In the genomic region with DNA sequence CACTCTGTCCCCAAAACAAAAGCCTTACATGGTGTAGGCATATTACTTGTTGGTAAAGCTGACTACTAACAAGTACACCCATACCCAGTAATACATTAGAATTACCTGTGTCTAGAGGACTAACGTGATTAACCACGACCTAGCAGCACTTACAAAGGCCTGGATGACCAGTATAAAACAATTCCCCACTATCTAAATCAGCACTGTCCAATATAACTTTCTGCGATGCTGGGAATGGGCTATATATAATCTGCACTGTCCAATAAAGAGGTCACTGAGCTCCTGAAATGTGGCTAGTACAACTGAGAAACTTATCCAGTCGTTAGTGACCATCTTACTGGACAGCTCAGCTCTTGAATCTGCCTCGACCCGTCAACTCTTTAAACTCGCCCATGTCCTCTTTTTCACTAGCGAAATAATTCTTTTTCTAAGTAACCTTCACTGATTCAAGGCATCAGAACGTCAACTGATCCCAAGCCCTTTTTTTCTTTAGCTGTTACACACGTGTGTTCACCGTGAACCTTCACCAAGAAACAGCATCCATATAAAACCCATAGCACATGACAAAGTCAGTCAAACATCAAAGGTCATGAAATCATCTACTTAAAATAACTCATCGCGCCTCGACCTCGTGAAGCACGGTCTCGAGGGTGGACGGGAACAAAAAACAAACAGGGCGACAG, we compare ENCODE assay signal across 9 cellular contexts. TPM values are rescaled to one million over a fixed set of nuclear protein-coding genes. Genes with fewer than 3 reads are reported as not detected.
DNase-seq lines count a peak whose midpoint lies in the region; ATAC-seq, FAIRE-seq and TF ChIP-seq lines count a peak whose summit lies in the region.
"Had no signal": no experiment of that assay in that cellular context is flagged by ENCODE, and none has a peak within 500 bp of the region (broad histone marks: within the 10 kb centered on the region; RNA-seq: fewer than 3 reads in every experiment).

No MANE protein-coding gene starts in this region.

- peak overlapping the region; percentile 97 for H3K27ac Mint-ChIP-seq in type B pancreatic cell

- 3% methylated on average over 19 of the region's 19 CpGs for WGBS in K562 (ENCODE audit: insufficient coverage, low coverage, missing lambda C conversion rate)
- WGBS in right lobe of liver (ENCODE audit: insufficient coverage, low coverage, low lambda C conversion rate, missing lambda C conversion rate), result 0% methylated on average over 18 of the region's 19 CpGs

- BruUV-seq in K562 (replicated peaks; lab: Mats Ljungman, UMichigan), result TSS peak; percentile 88

- H3K9ac ChIP-seq in K562 (ENCODE audit: insufficient read depth in 1 of 2, low read depth in 2 of 2, low read length in 2 of 2), result peak overlapping the region; percentile 90 to 96

- peaks cover 38% of the 10 kb centered on the region for H3K4me1 Mint-ChIP-seq in type B pancreatic cell (ENCODE audit: unreplicated experiment)

- H3K27ac ChIP-seq in K562 (ENCODE audit: extremely low read depth, low read depth, low read length) (peak overlapping the region; percentile 95), right lobe of liver (peak overlapping the region; percentile 96 to 99 (median 97))

- H3K4me3 ChIP-seq in K562 (peak overlapping the region; percentile 82), right lobe of liver (peak overlapping the region; percentile 56 to 77 (median 57))

- H3K4me3 Mint-ChIP-seq in type B pancreatic cell, result peak overlapping the region; percentile 90

- no peaks in the 10 kb centered on the region for H4K20me1 ChIP-seq in K562 (replicated peaks; ENCODE audit: control insufficient read depth, insufficient read depth, low read length)

- H3K9me3 ChIP-seq in K562 (replicated peaks; ENCODE audit: control insufficient read depth, insufficient read depth, low read depth, low read length) (no peaks in the 10 kb centered on the region), right lobe of liver (no peaks in the 10 kb centered on the region)

- in situ Hi-C loops in K562 (cut with MboI) (no loop called here), KBM-7 (cut with MboI; ENCODE audit: low pct_unique_long_range_greater_than_20kb, low sequenced_read_pairs) (no loop called here)

- H3K4me2 ChIP-seq in K562 (ENCODE audit: insufficient read depth, low read length), result peak overlapping the region; percentile 93

- H2AFZ ChIP-seq in K562 (ENCODE audit: low read depth, low read length), result peak overlapping the region; percentile 92

- H3K27me3 ChIP-seq in K562 (ENCODE audit: control insufficient read depth in 2 of 2, insufficient read depth in 2 of 2, low read length in 2 of 2) (no peaks in the 10 kb centered on the region), right lobe of liver (no peaks in the 10 kb centered on the region)

- H3K36me3 Mint-ChIP-seq in type B pancreatic cell, result no peaks in the 10 kb centered on the region

- H3K9me1 ChIP-seq in K562 (ENCODE audit: control insufficient read depth, insufficient read depth, low read length), result no peaks in the 10 kb centered on the region

- TF ChIP-seq POLR2A in K562 (conservative IDR thresholded peaks at IDR 0.05) (no peak), right lobe of liver (IDR thresholded peaks at IDR 0.05) (no peak)

- TF ChIP-seq RAD21 in K562 (CRISPR knock-in tag; conservative IDR thresholded peaks at IDR 0.05 in 1 of 2, IDR thresholded peaks at IDR 0.05 in 1 of 2), result no peak

- CTCF ChIA-PET in K562 (lab: Yijun Ruan, JAX; ENCODE audit: low intra/inter-chr PET ratio), result interaction anchor here (1.5 kb wide), 1 partner anchor 221 kb away, joined by 5 read pairs; no protein-coding TSS in a partner anchor

- TF ChIP-seq EP300 in K562 (IDR thresholded peaks at IDR 0.05; ENCODE audit: low read length), result no peak

- no peaks in the 10 kb centered on the region for H3K27me3 Mint-ChIP-seq in type B pancreatic cell

- DNase-seq in NCI-H510A treated with DMSO at 0.1 percent for 48 hours (lab: John Stamatoyannopoulos, UW) (peak; percentile 24), NCI-H510A (lab: John Stamatoyannopoulos, UW) (no peak), Kasumi-1 (lab: John Stamatoyannopoulos, UW) (peak; percentile 46 to 53), K562 (ENCODE audit: extremely low read depth in 1 of 4, low spot score in 3 of 4) (peak in 1 of 4 experiments; percentile 31), right lobe of liver (no peak), type B pancreatic cell (ENCODE audit: extremely low spot score, unreplicated experiment) (no peak), KBM-7 (no peak)

- H3K36me3 ChIP-seq in K562 (ENCODE audit: control insufficient read depth, insufficient read depth, low read length) (no peaks in the 10 kb centered on the region), right lobe of liver (no peaks in the 10 kb centered on the region)

- H3K4me1 ChIP-seq in K562 (replicated peaks in 1 of 2; ENCODE audit: control insufficient read depth in 2 of 2, insufficient read depth in 2 of 2, low read length in 2 of 2), result peaks cover 9 to 13% of the 10 kb centered on the region in 2 experiments; a peak in 4 of 5 replicates
- peaks cover 0 to 28% (median 3%) of the 10 kb centered on the region in 4 donors for H3K4me1 ChIP-seq in right lobe of liver

- ATAC-seq in K562 (no peak; the same call in 2 of the 3 replicates), right lobe of liver (peak in 2 of 4 donors; percentile 3), GM21825 (IDR thresholded peaks at IDR 0.05; ENCODE audit: unreplicated experiment) (no peak)

- peaks cover 36% of the 10 kb centered on the region for H3K79me2 ChIP-seq in K562 (ENCODE audit: control insufficient read depth, insufficient read depth, low read length)

- intact Hi-C loops in K562 (cut with micrococcal nuclease), result no loop called here
- intact Hi-C loops in right lobe of liver (cut with DNase I), result no loop called here

- no peaks in the 10 kb centered on the region for H3K9me3 Mint-ChIP-seq in type B pancreatic cell

- POLR2A ChIA-PET in K562 (lab: Yijun Ruan, JAX), result interaction anchor here (0.6 to 3.1 kb wide), 3 partner anchors 12 to 159 kb away, joined by 3 to 11 read pairs (median 4); no protein-coding TSS in a partner anchor

- TF ChIP-seq CTCF in K562 (IDR thresholded peaks at IDR 0.05 in 2 of 3, conservative IDR thresholded peaks at IDR 0.05 in 1 of 3; ENCODE audit: insufficient read depth in 2 of 3, low read depth in 1 of 3, low read length in 3 of 3) (no peak), right lobe of liver (IDR thresholded peaks at IDR 0.05) (no peak), type B pancreatic cell (conservative IDR thresholded peaks at IDR 0.05) (no peak)

- FAIRE-seq in K562 (lab: Jason Lieb, UNC), result peak; percentile 74

RNA-seq across cellular contexts. Expression of a gene that starts 0.9 kb away (rescaled TPM):
- total RNA-seq in K562 (2011; cell fraction: chromatin; rRNA removed; ENCODE audit: low replicate concordance), result 10.6 and 18.5 TPM in 2 replicates
- 9.2 and 11.6 TPM in 2 replicates for total RNA-seq in K562 (2011; cell fraction: nucleolus; rRNA removed)
- 15.0 and 19.5 TPM in 2 replicates for total RNA-seq in K562 (2011; cell fraction: nucleoplasm; rRNA removed)
- total RNA-seq in K562 (2014; rRNA removed) (8.5 and 11.1 TPM in 2 replicates), K562 (2014; rRNA removed; fragmentation: Illumina TruSeq; extraction: Trizol) (11.5 and 12.1 TPM in 2 replicates), K562 (2015; rRNA removed; fragmentation: Illumina TruSeq; extraction: Trizol) (11.1 and 11.9 TPM in 2 replicates), K562 (2021) (10.7 and 14.4 TPM in 2 replicates), right lobe of liver (10 to 100 TPM; 10.4 to 18.7 (median 12.7) TPM), type B pancreatic cell (ENCODE audit: low replicate concordance) (27.2 and 34.0 TPM in 2 replicates)
- polyA plus RNA-seq in K562 (2011; rRNA removed) (15.3 and 16.9 TPM in 2 replicates), K562 (2014; fragmentation: Illumina TruSeq; extraction: Trizol) (9.6 and 11.4 TPM in 2 replicates), K562 (2014; fragmentation: Nextera tagmentation; extraction: Ambion mirVana) (1 to 10 TPM; 5.0 to 6.5 TPM), K562 (2014; rRNA removed) (9.0 and 10.8 TPM in 2 replicates)
- 9.1 and 10.5 TPM in 2 replicates for polyA plus RNA-seq in K562 (2011; cell fraction: cytosol; rRNA removed)
- 14.3 and 15.5 TPM in 2 replicates for polyA plus RNA-seq in K562 (2011; cell fraction: nucleus; rRNA removed)
- polyA plus RNA-seq in K562 (2012), result 5.6 and 8.3 TPM in 2 replicates
- 13.3 and 14.9 TPM in 2 replicates for polyA minus RNA-seq in K562 (2011; rRNA and poly(A)+ RNA removed)
- 5.8 and 11.6 TPM in 2 replicates for polyA minus RNA-seq in K562 (2011; cell fraction: cytosol; rRNA and poly(A)+ RNA removed)
- 7.7 and 8.3 TPM in 2 replicates for polyA minus RNA-seq in K562 (2011; cell fraction: nucleus; rRNA and poly(A)+ RNA removed)

RNA-seq across cellular contexts. Expression of a gene that starts 44.4 kb away (rescaled TPM):
- total RNA-seq in K562 (2011; cell fraction: chromatin; rRNA removed; ENCODE audit: low replicate concordance), result not detected in 2 replicates
- total RNA-seq in K562 (2011; cell fraction: nucleolus; rRNA removed), result not detected in 2 replicates
- not detected in 2 replicates for total RNA-seq in K562 (2011; cell fraction: nucleoplasm; rRNA removed)
- total RNA-seq in K562 (2014; rRNA removed) (not detected in 2 replicates), K562 (2014; rRNA removed; fragmentation: Illumina TruSeq; extraction: Trizol) (not detected in 2 replicates), K562 (2015; rRNA removed; fragmentation: Illumina TruSeq; extraction: Trizol) (not detected in 2 replicates), K562 (2021) (not detected in 2 replicates), right lobe of liver (not detected), type B pancreatic cell (ENCODE audit: low replicate concordance) (0.24 TPM in 1 of 2 replicates, not detected in the other)
- polyA plus RNA-seq in K562 (2011; rRNA removed) (not detected in 2 replicates), K562 (2014; fragmentation: Illumina TruSeq; extraction: Trizol) (not detected in 2 replicates), K562 (2014; fragmentation: Nextera tagmentation; extraction: Ambion mirVana) (not detected), K562 (2014; rRNA removed) (not detected in 2 replicates)
- not detected in 2 replicates for polyA plus RNA-seq in K562 (2011; cell fraction: cytosol; rRNA removed)
- not detected in 2 replicates for polyA plus RNA-seq in K562 (2011; cell fraction: nucleus; rRNA removed)
- not detected in 2 replicates for polyA plus RNA-seq in K562 (2012)
- not detected in 2 replicates for polyA minus RNA-seq in K562 (2011; rRNA and poly(A)+ RNA removed)
- polyA minus RNA-seq in K562 (2011; cell fraction: cytosol; rRNA and poly(A)+ RNA removed), result not detected in 2 replicates
- not detected in 2 replicates for polyA minus RNA-seq in K562 (2011; cell fraction: nucleus; rRNA and poly(A)+ RNA removed)
- total RNA-seq: Daoy had no signal

Comparison
In these comparisons a context has a peak if more than half of its experiments do, and no peak if none do; other contexts are left out.
1. DNase-seq: peak in NCI-H510A treated with DMSO at 0.1 percent for 48 hours (single experiment) and Kasumi-1 (2 of 2); none in NCI-H510A (single experiment), right lobe of liver (0 of 3), type B pancreatic cell (single experiment) and KBM-7 (single experiment).